ENCODE assay signal across 2 cellular contexts in the genomic region with DNA sequence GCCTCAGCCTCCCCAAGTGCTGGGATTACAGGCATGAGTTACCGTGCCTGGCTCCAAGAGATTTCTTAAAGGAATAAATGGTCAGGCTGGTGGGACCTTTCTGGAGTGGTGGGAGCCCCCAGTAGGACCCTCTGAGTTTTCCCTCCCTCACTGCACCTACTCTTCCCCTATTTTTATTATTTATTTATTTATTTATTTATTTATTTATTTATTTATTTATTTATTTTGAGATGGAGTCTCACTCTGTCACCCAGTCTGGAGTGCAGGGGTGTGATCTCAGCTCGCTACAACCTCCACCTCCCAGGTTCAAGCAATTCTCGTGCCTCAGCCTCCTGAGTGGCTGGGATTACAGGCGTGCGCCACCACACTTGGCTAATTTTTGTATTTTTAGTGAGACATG.
DNase-seq lines count a peak whose midpoint lies in the region; ATAC-seq, FAIRE-seq and TF ChIP-seq lines count a peak whose summit lies in the region.
"Not testable (repeated sequence)": the region's sequence is repeated elsewhere in the genome, so short reads cannot be mapped to it uniquely, and the experiment has no call there.

No MANE protein-coding gene starts in this region.

- DNase-seq in A549 (ENCODE audit: low read depth in 1 of 2, low spot score in 1 of 2): not testable (repeated sequence)

- H3K4me1 ChIP-seq in A549; HEK293 (ENCODE audit: control insufficient read depth, insufficient read depth, low read length): not testable (repeated sequence)

- not testable (repeated sequence) for TF ChIP-seq CTCF in A549 (IDR thresholded peaks at IDR 0.05); HEK293 (tag by site-specific recombination; IDR thresholded peaks at IDR 0.05)

- not testable (repeated sequence) for FAIRE-seq in A549 (lab: Jason Lieb, UNC)

- not testable (repeated sequence) for H3K4me2 ChIP-seq in A549

- POLR2A ChIA-PET in A549 (lab: Yijun Ruan, JAX); HEK293 (lab: Yijun Ruan, JAX): not testable (repeated sequence)

- not testable (repeated sequence) for H3K4me3 ChIP-seq in A549; HEK293 (ENCODE audit: low read depth, low read length)

- 13% methylated on average over 5 of the region's 5 CpGs for WGBS in A549 (ENCODE audit: missing lambda C conversion rate)

- H3K27ac ChIP-seq in A549; HEK293 (ENCODE audit: extremely low read depth, low read depth, low read length): not testable (repeated sequence)

- peaks cover 21% of the 10 kb centered on the region; the same call in 2 of the 3 replicates for H3K9me3 ChIP-seq in A549
- H3K9me3 ChIP-seq in HEK293 (ENCODE audit: control insufficient read depth, insufficient read depth, low read depth, low read length): not testable (repeated sequence)

- TF ChIP-seq RAD21 in A549 (conservative IDR thresholded peaks at IDR 0.05 in 1 of 2, IDR thresholded peaks at IDR 0.05 in 1 of 2): not testable (repeated sequence)

- not testable (repeated sequence) for TF ChIP-seq EP300 in A549 (IDR thresholded peaks at IDR 0.05)

- not testable (repeated sequence) for H3K36me3 ChIP-seq in HEK293 (ENCODE audit: control insufficient read depth in 2 of 2, insufficient read depth in 1 of 2, low read length in 2 of 2)

- not testable (repeated sequence) for ATAC-seq in A549

- CTCF ChIA-PET in A549 (lab: Yijun Ruan, JAX); HEK293 (lab: Yijun Ruan, JAX): not testable (repeated sequence)

- TF ChIP-seq POLR2A in A549 (IDR thresholded peaks at IDR 0.05; ENCODE audit: low read length): not testable (repeated sequence)

TF ChIP-seq in A549, 52 proteins besides CTCF, POLR2A, EP300 and RAD21:
- peak; percentile 48 for TF ChIP-seq ZC3H11A (IDR thresholded peaks at IDR 0.05)

TF ChIP-seq in HEK293, 187 proteins besides CTCF, POLR2A, EP300 and RAD21:
- TF ChIP-seq, protein P1, sequence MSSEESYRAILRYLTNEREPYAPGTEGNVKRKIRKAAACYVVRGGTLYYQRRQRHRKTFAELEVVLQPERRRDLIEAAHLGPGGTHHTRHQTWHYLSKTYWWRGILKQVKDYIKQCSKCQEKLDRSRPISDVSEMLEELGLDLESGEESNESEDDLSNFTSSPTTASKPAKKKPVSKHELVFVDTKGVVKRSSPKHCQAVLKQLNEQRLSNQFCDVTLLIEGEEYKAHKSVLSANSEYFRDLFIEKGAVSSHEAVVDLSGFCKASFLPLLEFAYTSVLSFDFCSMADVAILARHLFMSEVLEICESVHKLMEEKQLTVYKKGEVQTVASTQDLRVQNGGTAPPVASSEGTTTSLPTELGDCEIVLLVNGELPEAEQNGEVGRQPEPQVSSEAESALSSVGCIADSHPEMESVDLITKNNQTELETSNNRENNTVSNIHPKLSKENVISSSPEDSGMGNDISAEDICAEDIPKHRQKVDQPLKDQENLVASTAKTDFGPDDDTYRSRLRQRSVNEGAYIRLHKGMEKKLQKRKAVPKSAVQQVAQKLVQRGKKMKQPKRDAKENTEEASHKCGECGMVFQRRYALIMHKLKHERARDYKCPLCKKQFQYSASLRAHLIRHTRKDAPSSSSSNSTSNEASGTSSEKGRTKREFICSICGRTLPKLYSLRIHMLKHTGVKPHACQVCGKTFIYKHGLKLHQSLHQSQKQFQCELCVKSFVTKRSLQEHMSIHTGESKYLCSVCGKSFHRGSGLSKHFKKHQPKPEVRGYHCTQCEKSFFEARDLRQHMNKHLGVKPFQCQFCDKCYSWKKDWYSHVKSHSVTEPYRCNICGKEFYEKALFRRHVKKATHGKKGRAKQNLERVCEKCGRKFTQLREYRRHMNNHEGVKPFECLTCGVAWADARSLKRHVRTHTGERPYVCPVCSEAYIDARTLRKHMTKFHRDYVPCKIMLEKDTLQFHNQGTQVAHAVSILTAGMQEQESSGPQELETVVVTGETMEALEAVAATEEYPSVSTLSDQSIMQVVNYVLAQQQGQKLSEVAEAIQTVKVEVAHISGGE (tag by site-specific recombination; conservative IDR thresholded peaks at IDR 0.05; ENCODE audit: low read depth): 0 out of 2 replicates have a peak, but pooled peaks have one; percentile 27
- TF ChIP-seq ZNF623 (tag by site-specific recombination; IDR thresholded peaks at IDR 0.05) (0 out of 2 replicates have a peak, but pooled peaks have one; percentile 23), ZNF394 (tag by site-specific recombination; IDR thresholded peaks at IDR 0.05; ENCODE audit: borderline replicate concordance) (peak; percentile 56; the same call in 1 of the 2 replicates), ZNF555 (tag by site-specific recombination; conservative IDR thresholded peaks at IDR 0.05) (peak; percentile 37), ZNF426 (tag by site-specific recombination; IDR thresholded peaks at IDR 0.05) (peak; percentile 34), ZBTB8A (tag by site-specific recombination; IDR thresholded peaks at IDR 0.05) (0 out of 2 replicates have a peak, but pooled peaks have one; percentile 20)
- TF ChIP-seq, protein P2, sequence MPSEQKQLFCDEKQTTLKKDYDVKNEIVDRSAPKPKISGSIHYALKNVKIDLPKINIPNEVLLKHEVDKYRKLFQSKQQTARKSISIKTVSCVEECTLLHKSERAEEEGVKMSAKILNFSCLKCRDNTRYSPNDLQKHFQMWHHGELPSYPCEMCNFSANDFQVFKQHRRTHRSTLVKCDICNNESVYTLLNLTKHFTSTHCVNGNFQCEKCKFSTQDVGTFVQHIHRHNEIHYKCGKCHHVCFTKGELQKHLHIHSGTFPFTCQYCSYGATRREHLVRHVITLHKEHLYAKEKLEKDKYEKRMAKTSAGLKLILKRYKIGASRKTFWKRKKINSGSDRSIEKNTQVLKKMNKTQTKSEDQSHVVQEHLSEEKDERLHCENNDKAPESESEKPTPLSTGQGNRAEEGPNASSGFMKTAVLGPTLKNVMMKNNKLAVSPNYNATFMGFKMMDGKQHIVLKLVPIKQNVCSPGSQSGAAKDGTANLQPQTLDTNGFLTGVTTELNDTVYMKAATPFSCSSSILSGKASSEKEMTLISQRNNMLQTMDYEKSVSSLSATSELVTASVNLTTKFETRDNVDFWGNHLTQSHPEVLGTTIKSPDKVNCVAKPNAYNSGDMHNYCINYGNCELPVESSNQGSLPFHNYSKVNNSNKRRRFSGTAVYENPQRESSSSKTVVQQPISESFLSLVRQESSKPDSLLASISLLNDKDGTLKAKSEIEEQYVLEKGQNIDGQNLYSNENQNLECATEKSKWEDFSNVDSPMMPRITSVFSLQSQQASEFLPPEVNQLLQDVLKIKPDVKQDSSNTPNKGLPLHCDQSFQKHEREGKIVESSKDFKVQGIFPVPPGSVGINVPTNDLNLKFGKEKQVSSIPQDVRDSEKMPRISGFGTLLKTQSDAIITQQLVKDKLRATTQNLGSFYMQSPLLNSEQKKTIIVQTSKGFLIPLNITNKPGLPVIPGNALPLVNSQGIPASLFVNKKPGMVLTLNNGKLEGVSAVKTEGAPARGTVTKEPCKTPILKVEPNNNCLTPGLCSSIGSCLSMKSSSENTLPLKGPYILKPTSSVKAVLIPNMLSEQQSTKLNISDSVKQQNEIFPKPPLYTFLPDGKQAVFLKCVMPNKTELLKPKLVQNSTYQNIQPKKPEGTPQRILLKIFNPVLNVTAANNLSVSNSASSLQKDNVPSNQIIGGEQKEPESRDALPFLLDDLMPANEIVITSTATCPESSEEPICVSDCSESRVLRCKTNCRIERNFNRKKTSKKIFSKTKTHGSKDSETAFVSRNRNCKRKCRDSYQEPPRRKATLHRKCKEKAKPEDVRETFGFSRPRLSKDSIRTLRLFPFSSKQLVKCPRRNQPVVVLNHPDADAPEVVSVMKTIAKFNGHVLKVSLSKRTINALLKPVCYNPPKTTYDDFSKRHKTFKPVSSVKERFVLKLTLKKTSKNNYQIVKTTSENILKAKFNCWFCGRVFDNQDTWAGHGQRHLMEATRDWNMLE (tag by site-specific recombination; conservative IDR thresholded peaks at IDR 0.05; ENCODE audit: low read depth): peak; percentile 63; the same call in 1 of the 2 replicates
TF ChIP-seq in HEK293: peak in this region for 7; not testable (repeated sequence) for 180.
